ENCODE assay signal across 18 cellular contexts in genomic region chr3:52353291-52353855, GRCh38. TPM values are rescaled to one million over a fixed set of nuclear protein-coding genes. Genes with fewer than 3 reads are reported as not detected.
DNase-seq lines count a peak whose midpoint lies in the region; ATAC-seq and TF ChIP-seq lines count a peak whose summit lies in the region.
"Had no signal": no experiment of that assay in that cellular context is flagged by ENCODE, and none has a peak within 500 bp of the region (broad histone marks: within the 10 kb centered on the region; RNA-seq: fewer than 3 reads in every experiment).

No MANE protein-coding gene starts in this region.

- peaks cover 80 to 96% of the 10 kb centered on the region in 2 donors for H3K36me3 Mint-ChIP-seq in CD14-positive monocyte

- POLR2A ChIA-PET in HEK293T (lab: Yijun Ruan, JAX): no interaction called here

- no peaks in the 10 kb centered on the region for H3K36me3 ChIP-seq in right atrium auricular region

- H3K27me3 Mint-ChIP-seq in CD14-positive monocyte (ENCODE audit: low read depth in 3 of 3): peaks cover 0 to 2% (median 2%) of the 10 kb centered on the region in 3 donors
- H3K27me3 Mint-ChIP-seq: CD4-positive, alpha-beta memory T cell had no signal

- H3K4me1 ChIP-seq in right atrium auricular region: no peaks in the 10 kb centered on the region
- H3K4me1 ChIP-seq: A549 had no signal

- CTCF ChIA-PET in HEK293T (lab: Yijun Ruan, JAX): no interaction called here

- H3K9me3 Mint-ChIP-seq in CD14-positive monocyte: no peaks in the 10 kb centered on the region
- H3K9me3 Mint-ChIP-seq: CD4-positive, alpha-beta memory T cell had no signal

- no peak overlapping the region for H3K4me3 Mint-ChIP-seq in CD14-positive monocyte
- H3K4me3 Mint-ChIP-seq: CD4-positive, alpha-beta memory T cell had no signal

- intact Hi-C loops in Right ventricle myocardium superior (cut with DNase I) (no loop called here), CD14-positive monocyte (cut with micrococcal nuclease) (no loop called here), posterior vena cava (cut with DNase I) (no loop called here)

- H3K27ac Mint-ChIP-seq in CD14-positive monocyte: peak overlapping the region in 2 of 7 donors; percentile 25 to 46

- no peak overlapping the region for H3K27ac ChIP-seq in right atrium auricular region
- H3K27ac ChIP-seq: 22Rv1, A549, C4-2B had no signal

- H3K9me3 ChIP-seq in right atrium auricular region: no peaks in the 10 kb centered on the region
- H3K9me3 ChIP-seq: A549 had no signal

- ATAC-seq in Right ventricle myocardium superior (ENCODE audit: poor library complexity): no peak
- peak; percentile 11 for ATAC-seq in left lobe of liver
- ATAC-seq in GM21367 (IDR thresholded peaks at IDR 0.05; ENCODE audit: unreplicated experiment): no peak
- ATAC-seq: A549, HCT116 had no signal

- no peak for TF ChIP-seq CTCF in right atrium auricular region (IDR thresholded peaks at IDR 0.05)
- TF ChIP-seq CTCF in CD14-positive monocyte (IDR thresholded peaks at IDR 0.05): no peak

- no peaks in the 10 kb centered on the region for H3K4me1 Mint-ChIP-seq in CD14-positive monocyte
- H3K4me1 Mint-ChIP-seq: CD4-positive, alpha-beta memory T cell had no signal

- no peak overlapping the region for H3K4me3 ChIP-seq in right atrium auricular region
- H3K4me3 ChIP-seq: A549 had no signal

- DNase-seq in Right ventricle myocardium superior (peak; percentile 30), right atrium auricular region (ENCODE audit: low spot score) (no peak), CD14-positive monocyte (ENCODE audit: low spot score) (peak; percentile 32), left lobe of liver (ENCODE audit: low spot score) (no peak), posterior vena cava (ENCODE audit: low spot score) (peak; percentile 73), HEK293T (ENCODE audit: extremely low spot score) (no peak), SHP77 (lab: John Stamatoyannopoulos, UW) (no peak)
- DNase-seq: AML-193; Calu3; CD4-positive, alpha-beta memory T cell; GF-D8; GOT3; H7 had no signal

- no peaks in the 10 kb centered on the region for H3K27me3 ChIP-seq in right atrium auricular region

TF ChIP-seq in HEK293T, 16 proteins besides CTCF, POLR2A, EP300 and RAD21:
- TF ChIP-seq FOXM1 (IDR thresholded peaks at IDR 0.05; ENCODE audit: borderline replicate concordance): no peak
- no peak for TF ChIP-seq CTBP1 (IDR thresholded peaks at IDR 0.05; ENCODE audit: borderline replicate concordance)
- TF ChIP-seq LEF1 (IDR thresholded peaks at IDR 0.05; ENCODE audit: borderline replicate concordance): no peak
TF ChIP-seq in HEK293T: peak in this region for 0.

RNA-seq across cellular contexts. Expression of gene DNAH1, which starts 37.3 kb away (rescaled TPM):
- total RNA-seq in Right ventricle myocardium superior: 1.9 TPM
- 1 to 10 TPM; 1.5 to 2.5 TPM for total RNA-seq in right atrium auricular region
- polyA plus RNA-seq in CD14-positive monocyte: under 1 TPM; 0.15 to 0.25 TPM
- 9.6 TPM for total RNA-seq in left lobe of liver
- 1 to 10 TPM; 7.2 to 9.4 TPM for total RNA-seq in posterior vena cava

RNA-seq across cellular contexts. Expression of gene BAP1, which starts 56.4 kb away (rescaled TPM):
- total RNA-seq in Right ventricle myocardium superior (46.2 TPM), right atrium auricular region (10 to 100 TPM; 38.8 to 53.9 TPM), left lobe of liver (46.9 TPM), posterior vena cava (10 to 100 TPM; 53.0 to 55.1 TPM)
- polyA plus RNA-seq in CD14-positive monocyte: 10 to 100 TPM; 11.2 to 12.9 TPM

RNA-seq across cellular contexts. Expression of gene PHF7, which starts 57.1 kb away (rescaled TPM):
- total RNA-seq in Right ventricle myocardium superior (16.8 TPM), right atrium auricular region (10 to 100 TPM; 10.1 to 17.6 TPM), left lobe of liver (6.9 TPM), posterior vena cava (1 to 10 TPM; 6.4 to 9.2 TPM)
- 1 to 10 TPM; 3.3 to 6.2 TPM for polyA plus RNA-seq in CD14-positive monocyte

Comparison
In these comparisons a context has a peak if more than half of its experiments do, and no peak if none do; other contexts are left out.
1. DNase-seq: peak in Right ventricle myocardium superior (single experiment), CD14-positive monocyte (single experiment) and posterior vena cava (single experiment); none in right atrium auricular region (single experiment), left lobe of liver (single experiment), HEK293T (single experiment) and SHP77 (0 of 2).